Comparison of ENCODE assay signal across 10 cellular contexts in genomic region chr5:89117131-89117644, GRCh38.
A peak's percentile ranks its signal among the peaks of the same experiment; 100 is the strongest.
DNase-seq lines count a peak whose midpoint lies in the region; ATAC-seq, FAIRE-seq and TF ChIP-seq lines count a peak whose summit lies in the region.
"Had no signal": no experiment of that assay in that cellular context is flagged by ENCODE, and none has a peak within 500 bp of the region (broad histone marks: within the 10 kb centered on the region; RNA-seq: fewer than 3 reads in every experiment).

No MANE protein-coding gene starts in this region.

- 85 to 92% (median 85%) methylated on average over 1 of the region's 1 CpG for WGBS in ovary, 3 donors

- no peaks in the 10 kb centered on the region for H3K36me3 Mint-ChIP-seq in activated CD8-positive, alpha-beta T cell treated with anti-CD3 and anti-CD28 coated beads for 36 hours (ENCODE audit: low read depth)
- H3K36me3 Mint-ChIP-seq: CD4-positive, CD25-positive, alpha-beta regulatory T cell had no signal

- CTCF ChIA-PET in activated CD8-positive, alpha-beta T cell treated with anti-CD3 and anti-CD28 coated beads for 36 hours (lab: Charles Lee), result no interaction called here

- H3K36me3 ChIP-seq in ovary, result no peaks in the 10 kb centered on the region
- H3K36me3 ChIP-seq: sigmoid colon had no signal

- no peaks in the 10 kb centered on the region for H3K9me3 ChIP-seq in ovary
- H3K9me3 ChIP-seq: sigmoid colon had no signal

- peak; percentile 80 for ATAC-seq in GM21515 (IDR thresholded peaks at IDR 0.05; ENCODE audit: unreplicated experiment)
- ATAC-seq in HG03439 (IDR thresholded peaks at IDR 0.05; ENCODE audit: unreplicated experiment), result peak; percentile 82
- no peak for ATAC-seq in activated CD4-positive, CD25-positive, alpha-beta regulatory T cell treated with anti-CD3 and anti-CD28 coated beads, Interleukin-2, amount 50 U/mL, for 24 hours
- no peak for ATAC-seq in stimulated activated naive CD8-positive, alpha-beta T cell treated with anti-CD3 and anti-CD28 coated beads, Interleukin-15, Interleukin-2, amounts not matched to agents 100 U/mL and 50 U/mL, for 24 hours
- ATAC-seq in activated CD8-positive, alpha-beta T cell treated with anti-CD3 and anti-CD28 coated beads for 36 hours, result no peak

- POLR2A ChIA-PET in activated CD8-positive, alpha-beta T cell treated with anti-CD3 and anti-CD28 coated beads for 36 hours (lab: Charles Lee), result no interaction called here

- no peak overlapping the region for H3K4me3 ChIP-seq in epithelial cell of esophagus (ENCODE audit: low read length)
- H3K4me3 ChIP-seq in ovary, result no peak overlapping the region
- H3K4me3 ChIP-seq: sigmoid colon had no signal

- no peaks in the 10 kb centered on the region for H3K27me3 Mint-ChIP-seq in activated CD8-positive, alpha-beta T cell treated with anti-CD3 and anti-CD28 coated beads for 36 hours
- H3K27me3 Mint-ChIP-seq: CD4-positive, CD25-positive, alpha-beta regulatory T cell had no signal

- intact Hi-C loops in activated CD8-positive, alpha-beta T cell treated with anti-CD3 and anti-CD28 coated beads for 36 hours (cut with micrococcal nuclease), result no loop called here
- intact Hi-C loops in ovary (cut with DNase I), result no loop called here

- H3K4me1 Mint-ChIP-seq in activated CD8-positive, alpha-beta T cell treated with anti-CD3 and anti-CD28 coated beads for 36 hours (ENCODE audit: low read depth), result no peaks in the 10 kb centered on the region
- H3K4me1 Mint-ChIP-seq: CD4-positive, CD25-positive, alpha-beta regulatory T cell had no signal

- H3K27me3 ChIP-seq in ovary, result no peaks in the 10 kb centered on the region
- H3K27me3 ChIP-seq: sigmoid colon had no signal

- no peaks in the 10 kb centered on the region for H3K4me1 ChIP-seq in ovary (ENCODE audit: insufficient read depth)
- H3K4me1 ChIP-seq: sigmoid colon had no signal

- TF ChIP-seq CTCF in epithelial cell of esophagus (IDR thresholded peaks at IDR 0.05; ENCODE audit: insufficient read depth, low read depth, low read length, missing control alignments) (no peak), ovary (IDR thresholded peaks at IDR 0.05) (no peak)
- TF ChIP-seq CTCF in activated CD8-positive, alpha-beta T cell treated with anti-CD3 and anti-CD28 coated beads for 36 hours (IDR thresholded peaks at IDR 0.05), result no peak

- TF ChIP-seq EP300 in ovary (IDR thresholded peaks at IDR 0.05), result no peak

- H3K9me3 Mint-ChIP-seq in activated CD8-positive, alpha-beta T cell treated with anti-CD3 and anti-CD28 coated beads for 36 hours, result no peaks in the 10 kb centered on the region

- no peak overlapping the region for H3K4me3 Mint-ChIP-seq in activated CD8-positive, alpha-beta T cell treated with anti-CD3 and anti-CD28 coated beads for 36 hours
- H3K4me3 Mint-ChIP-seq: CD4-positive, CD25-positive, alpha-beta regulatory T cell had no signal

- no peak overlapping the region for H3K27ac ChIP-seq in ovary
- H3K27ac ChIP-seq: sigmoid colon had no signal

- peak; percentile 85 for FAIRE-seq in GM12892 (lab: Jason Lieb, UNC)

- no peak overlapping the region for H3K27ac Mint-ChIP-seq in activated CD8-positive, alpha-beta T cell treated with anti-CD3 and anti-CD28 coated beads for 36 hours
- H3K27ac Mint-ChIP-seq: CD4-positive, CD25-positive, alpha-beta regulatory T cell had no signal

- DNase-seq in GM12892 (ENCODE audit: insufficient read length) (no peak), epithelial cell of esophagus (ENCODE audit: low read depth) (peak; percentile 47), ovary (no peak)
- DNase-seq in stimulated activated naive CD8-positive, alpha-beta T cell treated with anti-CD3 and anti-CD28 coated beads, Interleukin-15, Interleukin-2, amounts not matched to agents 100 U/mL and 50 U/mL, for 24 hours, result no peak
- no peak for DNase-seq in activated CD8-positive, alpha-beta T cell treated with anti-CD3 and anti-CD28 coated beads for 36 hours
- DNase-seq: CD4-positive, CD25-positive, alpha-beta regulatory T cell; sigmoid colon had no signal

- TF ChIP-seq POLR2A in GM12892 (IDR thresholded peaks at IDR 0.05; ENCODE audit: low read depth, low read length), result no peak
- TF ChIP-seq POLR2A in ovary (IDR thresholded peaks at IDR 0.05), result no peak

Comparison
In these comparisons a context has a peak if more than half of its experiments do, and no peak if none do; other contexts are left out.
1. ATAC-seq: peak in GM21515 (single experiment) and HG03439 (single experiment); none in activated CD4-positive, CD25-positive, alpha-beta regulatory T cell treated with anti-CD3 and anti-CD28 coated beads, Interleukin-2, amount 50 U/mL, for 24 hours (0 of 2), stimulated activated naive CD8-positive, alpha-beta T cell treated with anti-CD3 and anti-CD28 coated beads, Interleukin-15, Interleukin-2, amounts not matched to agents 100 U/mL and 50 U/mL, for 24 hours (single experiment) and activated CD8-positive, alpha-beta T cell treated with anti-CD3 and anti-CD28 coated beads for 36 hours (single experiment).